ENCODE assay signal across 1 cellular context in the genomic region with DNA sequence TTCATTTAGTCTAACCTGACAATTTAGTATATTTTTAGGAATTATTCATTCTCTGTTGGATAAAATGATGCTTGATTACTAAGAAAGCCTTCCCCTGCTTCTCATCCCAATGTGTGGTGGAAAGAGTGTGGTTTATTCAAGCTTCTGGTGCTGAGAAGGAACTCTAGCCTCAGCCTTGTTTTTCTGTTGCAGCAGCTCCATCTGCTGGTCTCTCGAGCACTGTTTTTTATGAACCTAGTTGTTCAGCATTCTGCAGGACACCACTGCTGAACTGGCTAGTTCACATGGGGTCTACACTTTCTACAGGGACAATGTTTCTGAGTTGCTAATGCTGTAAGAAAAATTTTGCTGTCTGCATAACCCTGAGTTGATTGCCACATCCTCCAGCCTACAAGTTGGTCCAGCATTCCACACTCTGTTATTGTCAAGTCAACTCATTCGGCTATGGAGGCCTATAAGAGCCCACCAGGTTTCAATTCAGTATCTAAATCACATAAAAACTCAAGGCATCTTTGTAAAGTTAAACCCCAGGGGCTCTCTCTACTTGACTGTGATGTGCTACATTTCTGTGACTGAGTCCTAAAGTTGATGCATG.
TF ChIP-seq lines count a peak whose summit lies in the region.

No MANE protein-coding gene starts in this region.

TF ChIP-seq in A549, 52 proteins besides CTCF, POLR2A, EP300 and RAD21:
- TF ChIP-seq, protein P1, sequence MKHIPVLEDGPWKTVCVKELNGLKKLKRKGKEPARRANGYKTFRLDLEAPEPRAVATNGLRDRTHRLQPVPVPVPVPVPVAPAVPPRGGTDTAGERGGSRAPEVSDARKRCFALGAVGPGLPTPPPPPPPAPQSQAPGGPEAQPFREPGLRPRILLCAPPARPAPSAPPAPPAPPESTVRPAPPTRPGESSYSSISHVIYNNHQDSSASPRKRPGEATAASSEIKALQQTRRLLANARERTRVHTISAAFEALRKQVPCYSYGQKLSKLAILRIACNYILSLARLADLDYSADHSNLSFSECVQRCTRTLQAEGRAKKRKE (CRISPR knock-in tag; IDR thresholded peaks at IDR 0.05; ENCODE audit: low read depth), result no peak
- peak; percentile 46; the same call in 1 of the 3 replicates for TF ChIP-seq SMC3 (IDR thresholded peaks at IDR 0.05)
- no peak for TF ChIP-seq ZNF302 (CRISPR knock-in tag; IDR thresholded peaks at IDR 0.05)
- TF ChIP-seq, protein P2, sequence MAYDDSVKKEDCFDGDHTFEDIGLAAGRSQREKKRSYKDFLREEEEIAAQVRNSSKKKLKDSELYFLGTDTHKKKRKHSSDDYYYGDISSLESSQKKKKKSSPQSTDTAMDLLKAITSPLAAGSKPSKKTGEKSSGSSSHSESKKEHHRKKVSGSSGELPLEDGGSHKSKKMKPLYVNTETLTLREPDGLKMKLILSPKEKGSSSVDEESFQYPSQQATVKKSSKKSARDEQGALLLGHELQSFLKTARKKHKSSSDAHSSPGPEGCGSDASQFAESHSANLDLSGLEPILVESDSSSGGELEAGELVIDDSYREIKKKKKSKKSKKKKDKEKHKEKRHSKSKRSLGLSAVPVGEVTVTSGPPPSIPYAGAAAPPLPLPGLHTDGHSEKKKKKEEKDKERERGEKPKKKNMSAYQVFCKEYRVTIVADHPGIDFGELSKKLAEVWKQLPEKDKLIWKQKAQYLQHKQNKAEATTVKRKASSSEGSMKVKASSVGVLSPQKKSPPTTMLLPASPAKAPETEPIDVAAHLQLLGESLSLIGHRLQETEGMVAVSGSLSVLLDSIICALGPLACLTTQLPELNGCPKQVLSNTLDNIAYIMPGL (CRISPR knock-in tag; IDR thresholded peaks at IDR 0.05; ENCODE audit: borderline replicate concordance), result no peak
- TF ChIP-seq, protein P3, sequence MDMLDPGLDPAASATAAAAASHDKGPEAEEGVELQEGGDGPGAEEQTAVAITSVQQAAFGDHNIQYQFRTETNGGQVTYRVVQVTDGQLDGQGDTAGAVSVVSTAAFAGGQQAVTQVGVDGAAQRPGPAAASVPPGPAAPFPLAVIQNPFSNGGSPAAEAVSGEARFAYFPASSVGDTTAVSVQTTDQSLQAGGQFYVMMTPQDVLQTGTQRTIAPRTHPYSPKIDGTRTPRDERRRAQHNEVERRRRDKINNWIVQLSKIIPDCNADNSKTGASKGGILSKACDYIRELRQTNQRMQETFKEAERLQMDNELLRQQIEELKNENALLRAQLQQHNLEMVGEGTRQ (IDR thresholded peaks at IDR 0.05), result no peak
- TF ChIP-seq RCOR1 (IDR thresholded peaks at IDR 0.05; ENCODE audit: low read depth, low read length), result no peak
- TF ChIP-seq, protein P4, sequence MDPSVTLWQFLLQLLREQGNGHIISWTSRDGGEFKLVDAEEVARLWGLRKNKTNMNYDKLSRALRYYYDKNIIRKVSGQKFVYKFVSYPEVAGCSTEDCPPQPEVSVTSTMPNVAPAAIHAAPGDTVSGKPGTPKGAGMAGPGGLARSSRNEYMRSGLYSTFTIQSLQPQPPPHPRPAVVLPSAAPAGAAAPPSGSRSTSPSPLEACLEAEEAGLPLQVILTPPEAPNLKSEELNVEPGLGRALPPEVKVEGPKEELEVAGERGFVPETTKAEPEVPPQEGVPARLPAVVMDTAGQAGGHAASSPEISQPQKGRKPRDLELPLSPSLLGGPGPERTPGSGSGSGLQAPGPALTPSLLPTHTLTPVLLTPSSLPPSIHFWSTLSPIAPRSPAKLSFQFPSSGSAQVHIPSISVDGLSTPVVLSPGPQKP (IDR thresholded peaks at IDR 0.05; ENCODE audit: low read depth, low read length), result no peak
